10 cellular contexts compared by ENCODE assay signal in the genomic region with DNA sequence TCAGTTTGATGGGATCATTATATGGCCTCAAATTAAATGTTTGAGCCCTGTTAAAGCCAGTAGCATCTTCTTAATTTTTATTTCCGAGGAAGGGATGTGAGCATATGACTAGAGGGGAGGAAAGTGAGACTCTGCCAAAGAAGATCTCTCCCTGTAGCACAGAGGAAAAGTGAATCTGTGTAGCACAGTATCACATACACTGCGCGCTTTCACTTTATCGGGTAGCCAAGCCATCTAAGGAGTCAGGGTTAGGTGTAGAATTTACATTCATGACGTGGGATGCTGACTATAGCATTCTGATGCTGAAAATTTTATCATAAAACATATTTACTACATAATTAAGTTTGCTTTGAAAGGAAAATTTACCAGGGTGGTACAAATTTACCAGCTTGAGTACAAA. TPM values are rescaled to one million over a fixed set of nuclear protein-coding genes. Genes with fewer than 3 reads are reported as not detected.
DNase-seq lines count a peak whose midpoint lies in the region; ATAC-seq and TF ChIP-seq lines count a peak whose summit lies in the region.
"Had no signal": no experiment of that assay in that cellular context is flagged by ENCODE, and none has a peak within 500 bp of the region (broad histone marks: within the 10 kb centered on the region; RNA-seq: fewer than 3 reads in every experiment).

No MANE protein-coding gene starts in this region.

- intact Hi-C loops in activated CD4-positive, alpha-beta memory T cell treated with anti-CD3 and anti-CD28 coated beads for 36 hours (cut with micrococcal nuclease), result loop anchor here (1.0 to 5.0 kb wide), 8 partner anchors 10 to 323 kb away; partner anchors contain the start of genes LRRC8B, LRRC8C and ZNF326

- ATAC-seq in foreskin keratinocyte, result no peak
- no peak for ATAC-seq in HG03280 (IDR thresholded peaks at IDR 0.05; ENCODE audit: unreplicated experiment)
- ATAC-seq: left lobe of liver had no signal

- H3K36me3 Mint-ChIP-seq in activated CD4-positive, alpha-beta memory T cell treated with anti-CD3 and anti-CD28 coated beads for 36 hours, result peaks cover 19% of the 10 kb centered on the region
- peaks cover 26% of the 10 kb centered on the region for H3K36me3 Mint-ChIP-seq in type B pancreatic cell

- peak; percentile 14 for DNase-seq in activated naive CD4-positive, alpha-beta T cell treated with Interleukin-2 at 50 U/mL for 16 hours
- DNase-seq in activated naive CD4-positive, alpha-beta T cell (lab: John Stamatoyannopoulos, UW), result no peak
- DNase-seq in activated CD4-positive, alpha-beta memory T cell treated with anti-CD3 and anti-CD28 coated beads for 36 hours, result peak; percentile 47
- DNase-seq in foreskin keratinocyte, result no peak
- no peak for DNase-seq in type B pancreatic cell (ENCODE audit: extremely low spot score, unreplicated experiment)
- DNase-seq in Kasumi-1 (lab: John Stamatoyannopoulos, UW), result no peak
- DNase-seq in erythroblast (lab: John Stamatoyannopoulos, UW), result no peak
- DNase-seq: NCI-H2081 had no signal

- peak overlapping the region; percentile 93 for H3K4me3 Mint-ChIP-seq in activated CD4-positive, alpha-beta memory T cell treated with anti-CD3 and anti-CD28 coated beads for 36 hours
- H3K4me3 Mint-ChIP-seq in type B pancreatic cell, result peak overlapping the region; percentile 89

- no peaks in the 10 kb centered on the region for H3K27me3 ChIP-seq in foreskin keratinocyte

- no peaks in the 10 kb centered on the region for H3K9me3 Mint-ChIP-seq in activated CD4-positive, alpha-beta memory T cell treated with anti-CD3 and anti-CD28 coated beads for 36 hours
- no peaks in the 10 kb centered on the region for H3K9me3 Mint-ChIP-seq in type B pancreatic cell

- H3K4me1 Mint-ChIP-seq in activated CD4-positive, alpha-beta memory T cell treated with anti-CD3 and anti-CD28 coated beads for 36 hours (ENCODE audit: low read depth), result peaks cover 60% of the 10 kb centered on the region
- peaks cover 26% of the 10 kb centered on the region for H3K4me1 Mint-ChIP-seq in type B pancreatic cell (ENCODE audit: unreplicated experiment)

- peaks cover 23% of the 10 kb centered on the region for H3K4me1 ChIP-seq in foreskin keratinocyte

- CTCF ChIA-PET in activated CD4-positive, alpha-beta memory T cell treated with anti-CD3 and anti-CD28 coated beads for 36 hours (lab: Charles Lee), result no interaction called here

- no peak for TF ChIP-seq POLR2A in erythroblast (IDR thresholded peaks at IDR 0.05; ENCODE audit: low read length)

- TF ChIP-seq CTCF in foreskin keratinocyte (conservative IDR thresholded peaks at IDR 0.05), result no peak
- TF ChIP-seq CTCF in type B pancreatic cell (conservative IDR thresholded peaks at IDR 0.05), result no peak

- H3K27ac ChIP-seq in foreskin keratinocyte, result peak overlapping the region; percentile 52

- POLR2A ChIA-PET in activated CD4-positive, alpha-beta memory T cell treated with anti-CD3 and anti-CD28 coated beads for 36 hours (lab: Charles Lee), result no interaction called here

- peak overlapping the region; percentile 92 for H3K27ac Mint-ChIP-seq in activated CD4-positive, alpha-beta memory T cell treated with anti-CD3 and anti-CD28 coated beads for 36 hours
- H3K27ac Mint-ChIP-seq in type B pancreatic cell, result no peak overlapping the region

- H3K27me3 Mint-ChIP-seq in activated CD4-positive, alpha-beta memory T cell treated with anti-CD3 and anti-CD28 coated beads for 36 hours, result no peaks in the 10 kb centered on the region
- no peaks in the 10 kb centered on the region for H3K27me3 Mint-ChIP-seq in type B pancreatic cell

RNA-seq across cellular contexts. Expression of gene LRRC8D, which starts 24.0 kb away (rescaled TPM):
- total RNA-seq in activated CD4-positive, alpha-beta memory T cell treated with anti-CD3 and anti-CD28 coated beads for 36 hours, result 10 to 100 TPM; 17.7 to 19.4 TPM
- total RNA-seq in foreskin keratinocyte, result 45.8 and 50.4 TPM in 2 replicates
- 14.2 and 20.4 TPM in 2 replicates for polyA plus RNA-seq in foreskin keratinocyte
- total RNA-seq in type B pancreatic cell (ENCODE audit: low replicate concordance), result 31.1 and 31.9 TPM in 2 replicates

Comparison
In these comparisons a context has a peak if more than half of its experiments do, and no peak if none do; other contexts are left out.
1. DNase-seq: peak in activated naive CD4-positive, alpha-beta T cell treated with Interleukin-2 at 50 U/mL for 16 hours (single experiment) and activated CD4-positive, alpha-beta memory T cell treated with anti-CD3 and anti-CD28 coated beads for 36 hours (single experiment); none in activated naive CD4-positive, alpha-beta T cell (0 of 4), foreskin keratinocyte (0 of 2), type B pancreatic cell (single experiment), Kasumi-1 (0 of 2) and erythroblast (0 of 2).